ENCODE assay signal across 1 cellular context in the genomic region with DNA sequence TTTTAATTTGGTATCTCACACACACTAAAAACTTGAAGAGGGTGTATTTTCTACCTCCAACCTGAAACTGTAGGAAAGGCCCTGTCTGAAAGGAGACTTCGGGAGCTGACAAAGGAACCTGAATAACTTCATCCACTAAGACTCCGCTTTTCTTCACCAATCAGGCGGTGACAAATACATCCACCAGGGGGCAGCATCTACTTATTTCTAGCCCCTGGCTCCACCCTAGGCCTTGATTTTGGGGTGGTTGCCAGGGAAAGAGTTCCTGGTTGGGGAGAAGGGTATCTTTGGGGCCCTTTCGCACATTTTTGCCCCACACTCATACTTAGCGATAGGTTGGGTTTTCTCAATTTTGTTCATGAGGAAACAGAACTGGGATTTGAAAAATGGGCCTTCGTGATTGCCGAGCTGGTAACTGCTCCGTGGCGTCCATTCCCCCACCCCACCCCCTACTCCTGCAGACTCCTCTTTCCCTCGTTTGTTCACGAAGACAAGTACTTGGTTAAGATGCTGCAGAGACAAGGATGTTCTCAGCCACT.
TF ChIP-seq lines count a peak whose summit lies in the region.

No MANE protein-coding gene starts in this region.

TF ChIP-seq in GM23338, 12 proteins besides CTCF, POLR2A, EP300 and RAD21 (continued from another document):
- TF ChIP-seq EZH2 (IDR thresholded peaks at IDR 0.05; ENCODE audit: low read depth, unreplicated experiment) = no peak
- TF ChIP-seq ZNF331 (CRISPR knock-in tag; IDR thresholded peaks at IDR 0.05; ENCODE audit: low read depth) = no peak
- TF ChIP-seq NANOG (IDR thresholded peaks at IDR 0.05; ENCODE audit: borderline replicate concordance) = no peak
